In genomic region chr1:69898403-69898947, GRCh38 we compare ENCODE assay signal across 30 cellular contexts.
"Had no signal": no experiment of that assay in that cellular context is flagged by ENCODE, and none has a peak within 500 bp of the region (broad histone marks: within the 10 kb centered on the region; RNA-seq: fewer than 3 reads in every experiment).

No MANE protein-coding gene starts in this region.

- H3K4me1 ChIP-seq: esophagus muscularis mucosa, lower lobe of right lung, prostate gland, stomach, suprapubic skin, tibial artery had no signal

- H3K36me3 Mint-ChIP-seq: activated naive CD4-positive, alpha-beta T cell treated with anti-CD3 and anti-CD28 coated beads, Interleukin-2, amount 10 ng/mL, durations not matched to agents 7 days and 5 days; stimulated activated naive B cell treated with anti-CD40 and anti-IgM and Interleukin-4, amounts not matched to agents 10 μg/mL and 1 μg/mL and 100 μg/mL, for 72 hours had no signal

- H3K27ac Mint-ChIP-seq: activated CD4-positive, alpha-beta memory T cell treated with anti-CD3 and anti-CD28 coated beads, Interleukin-2, amount 10 ng/mL, durations not matched to agents 7 days and 5 days; activated CD4-positive, alpha-beta T cell treated with anti-CD3 and anti-CD28 coated beads, Interleukin-2, amount 10 ng/mL, durations not matched to agents 24 days and 14 days; activated naive CD4-positive, alpha-beta T cell treated with anti-CD3 and anti-CD28 coated beads, Interleukin-2, amount 10 ng/mL, durations not matched to agents 7 days and 5 days; activated T-cell treated with anti-CD3 and anti-CD28 coated beads, Interleukin-2, amount 50 U/mL, for 24 hours; immature natural killer cell; nephron; stimulated activated naive B cell treated with anti-CD40 and anti-IgM and Interleukin-4, amounts not matched to agents 10 μg/mL and 1 μg/mL and 100 μg/mL, for 72 hours; T-helper 17 cell had no signal

- H3K27me3 Mint-ChIP-seq: activated CD4-positive, alpha-beta memory T cell treated with anti-CD3 and anti-CD28 coated beads, Interleukin-2, amount 10 ng/mL, durations not matched to agents 7 days and 5 days; activated CD4-positive, alpha-beta T cell treated with anti-CD3 and anti-CD28 coated beads, Interleukin-2, amount 10 ng/mL, durations not matched to agents 24 days and 14 days; activated naive CD4-positive, alpha-beta T cell treated with anti-CD3 and anti-CD28 coated beads, Interleukin-2, amount 10 ng/mL, durations not matched to agents 7 days and 5 days; activated T-cell treated with anti-CD3 and anti-CD28 coated beads, Interleukin-2, amount 50 U/mL, for 24 hours; stimulated activated naive B cell treated with anti-CD40 and anti-IgM and Interleukin-4, amounts not matched to agents 10 μg/mL and 1 μg/mL and 100 μg/mL, for 72 hours; T-helper 17 cell had no signal

- H3K4me3 ChIP-seq: esophagus muscularis mucosa, lower lobe of right lung, ovary, prostate gland, stomach, suprapubic skin, tibial artery had no signal

- H3K9me3 ChIP-seq: esophagus muscularis mucosa, lower lobe of right lung, neutrophil, ovary, prostate gland, stomach, suprapubic skin, tibial artery had no signal

- DNase-seq: activated CD4-positive, alpha-beta memory T cell treated with anti-CD3 and anti-CD28 coated beads, Interleukin-2, amount 10 ng/mL, durations not matched to agents 7 days and 5 days; activated CD4-positive, alpha-beta T cell treated with anti-CD3 and anti-CD28 coated beads, Interleukin-2, amount 10 ng/mL, durations not matched to agents 24 days and 14 days; activated CD4-positive, CD25-positive, alpha-beta regulatory T cell treated with anti-CD3 and anti-CD28 coated beads, Interleukin-2, amount 50 U/mL, for 72 hours; activated CD8-positive, alpha-beta memory T cell treated with anti-CD3 and anti-CD28 coated beads, Interleukin-2, amount 50 U/mL, for 48 hours; activated gamma-delta T cell; activated naive CD4-positive, alpha-beta T cell treated with anti-CD3 and anti-CD28 coated beads, Interleukin-2, amount 10 ng/mL, durations not matched to agents 7 days and 5 days; activated T-cell treated with anti-CD3 and anti-CD28 coated beads, Interleukin-2, amount 50 U/mL, for 24 hours; amniotic stem cell; brain microvascular endothelial cell; glutamatergic neuron; immature natural killer cell; lower lobe of right lung; mesendoderm; ovary; retina; small intestine; stimulated activated CD4-positive, alpha-beta T cell treated with anti-CD3 and anti-CD28 coated beads, Interleukin-4, amount 100 ng/mL, for 4 hours; stimulated activated CD8-positive, alpha-beta memory T cell treated with anti-CD3 and anti-CD28 coated beads, Interleukin-4, amount 100 ng/mL, for 48 hours; stimulated activated naive B cell treated with anti-CD40 and anti-IgM and Interleukin-4, amounts not matched to agents 10 μg/mL and 1 μg/mL and 100 μg/mL, for 72 hours; stomach; T-helper 17 cell; T1000; tibial artery had no signal

- H3K27ac ChIP-seq: brain microvascular endothelial cell, esophagus muscularis mucosa, lower lobe of right lung, neutrophil, ovary, prostate gland, stomach, suprapubic skin, tibial artery had no signal

- H3K36me3 ChIP-seq: brain microvascular endothelial cell, esophagus muscularis mucosa, lower lobe of right lung, neutrophil, ovary, prostate gland, stomach, suprapubic skin, tibial artery had no signal

- H3K4me1 Mint-ChIP-seq: activated CD4-positive, alpha-beta memory T cell treated with anti-CD3 and anti-CD28 coated beads, Interleukin-2, amount 10 ng/mL, durations not matched to agents 7 days and 5 days; activated CD4-positive, alpha-beta T cell treated with anti-CD3 and anti-CD28 coated beads, Interleukin-2, amount 10 ng/mL, durations not matched to agents 24 days and 14 days; activated naive CD4-positive, alpha-beta T cell treated with anti-CD3 and anti-CD28 coated beads, Interleukin-2, amount 10 ng/mL, durations not matched to agents 7 days and 5 days; immature natural killer cell; nephron; stimulated activated naive B cell treated with anti-CD40 and anti-IgM and Interleukin-4, amounts not matched to agents 10 μg/mL and 1 μg/mL and 100 μg/mL, for 72 hours; T-helper 17 cell had no signal

- H3K9me3 Mint-ChIP-seq: activated CD4-positive, alpha-beta memory T cell treated with anti-CD3 and anti-CD28 coated beads, Interleukin-2, amount 10 ng/mL, durations not matched to agents 7 days and 5 days; activated CD4-positive, alpha-beta T cell treated with anti-CD3 and anti-CD28 coated beads, Interleukin-2, amount 10 ng/mL, durations not matched to agents 24 days and 14 days; nephron had no signal

- FAIRE-seq: astrocyte, frontal cortex, small intestine had no signal

- H3K4me3 Mint-ChIP-seq: activated CD4-positive, alpha-beta memory T cell treated with anti-CD3 and anti-CD28 coated beads, Interleukin-2, amount 10 ng/mL, durations not matched to agents 7 days and 5 days; activated CD4-positive, alpha-beta T cell treated with anti-CD3 and anti-CD28 coated beads, Interleukin-2, amount 10 ng/mL, durations not matched to agents 24 days and 14 days; activated naive CD4-positive, alpha-beta T cell treated with anti-CD3 and anti-CD28 coated beads, Interleukin-2, amount 10 ng/mL, durations not matched to agents 7 days and 5 days; activated T-cell treated with anti-CD3 and anti-CD28 coated beads, Interleukin-2, amount 50 U/mL, for 24 hours; immature natural killer cell; nephron; stimulated activated naive B cell treated with anti-CD40 and anti-IgM and Interleukin-4, amounts not matched to agents 10 μg/mL and 1 μg/mL and 100 μg/mL, for 72 hours; T-helper 17 cell had no signal
